19 cellular contexts compared by ENCODE assay signal in the genomic region with DNA sequence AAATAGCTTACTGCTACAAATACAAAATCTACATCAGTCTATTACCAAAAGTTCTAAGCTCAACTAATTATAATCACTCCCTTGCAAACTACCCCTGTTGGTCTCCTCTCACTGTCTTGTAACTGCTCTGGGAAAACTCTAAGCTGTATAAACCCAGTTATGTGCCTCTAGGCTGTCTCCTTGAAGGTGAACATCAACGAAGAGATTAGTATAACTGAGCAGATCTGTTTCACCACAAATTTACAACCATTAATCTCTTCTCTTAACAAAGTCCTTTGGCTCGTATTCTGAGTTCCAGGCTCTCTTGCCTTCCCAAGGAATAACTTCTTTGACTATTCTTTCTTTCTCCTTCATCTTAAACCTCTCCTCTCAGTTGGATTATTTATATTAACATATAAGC.
A peak's percentile ranks its signal among the peaks of the same experiment; 100 is the strongest.
DNase-seq lines count a peak whose midpoint lies in the region; ATAC-seq, FAIRE-seq and TF ChIP-seq lines count a peak whose summit lies in the region.
"Had no signal": no experiment of that assay in that cellular context is flagged by ENCODE, and none has a peak within 500 bp of the region (broad histone marks: within the 10 kb centered on the region; RNA-seq: fewer than 3 reads in every experiment).

No MANE protein-coding gene starts in this region.

- no peak overlapping the region for H3K9ac ChIP-seq in SK-N-MC (ENCODE audit: insufficient read length)
- H3K9ac ChIP-seq in keratinocyte (ENCODE audit: control insufficient read depth, extremely low read depth, insufficient read depth, low read length) = no peak overlapping the region

- H3K27me3 ChIP-seq in keratinocyte (ENCODE audit: control insufficient read depth, extremely low read depth, insufficient read depth, low read length) = no peaks in the 10 kb centered on the region
- H3K27me3 ChIP-seq: BE2C had no signal

- H3K9me1 ChIP-seq in keratinocyte (ENCODE audit: control insufficient read depth, extremely low read depth, insufficient read depth, low read length) = no peaks in the 10 kb centered on the region

- H3K9me3 ChIP-seq in SK-N-MC (ENCODE audit: low read depth, low read length) (peaks cover 4% of the 10 kb centered on the region; the same call in 1 of the 2 replicates), keratinocyte (ENCODE audit: control insufficient read depth, low read depth, low read length) (no peaks in the 10 kb centered on the region)
- H3K9me3 ChIP-seq: BE2C had no signal

- no peak for DNase-seq in H54 (ENCODE audit: insufficient read length, low spot score)
- DNase-seq in SK-N-MC (ENCODE audit: low read depth, low spot score) = no peak
- no peak for DNase-seq in keratinocyte (ENCODE audit: low read depth, low spot score)
- DNase-seq in HuH-7.5 (ENCODE audit: low spot score) = no peak
- DNase-seq in stimulated activated CD4-positive, alpha-beta T cell treated with anti-CD3 and anti-CD28 coated beads, Interleukin-15, amount 100 ng/mL, for 24 hours = no peak
- DNase-seq: ACHN; BE2C; C1 segment of cervical spinal cord; CD4-positive, CD25-positive, alpha-beta regulatory T cell; CD8-positive, alpha-beta memory T cell; COR-L47; DMS 273 treated with DMSO at 0.1 percent for 48 hours; H9 had no signal

- no peaks in the 10 kb centered on the region for H4K20me1 ChIP-seq in keratinocyte (ENCODE audit: control insufficient read depth, extremely low read depth, insufficient read depth, low read length)

- no peak for ATAC-seq in GM18909 (IDR thresholded peaks at IDR 0.05; ENCODE audit: poor library complexity, unreplicated experiment)
- ATAC-seq: GM23338, HepG2 had no signal

- no peak for TF ChIP-seq CTCF in keratinocyte (optimal IDR thresholded peaks at IDR 0.05 in 1 of 3, IDR thresholded peaks at IDR 0.05 in 1 of 3, conservative IDR thresholded peaks at IDR 0.05 in 1 of 3; ENCODE audit: extremely low read depth in 1 of 3, insufficient read depth in 2 of 3, low read length in 3 of 3)

- FAIRE-seq in H54 (lab: Jason Lieb, UNC) = peak; percentile 48
- no peak for FAIRE-seq in keratinocyte (lab: Jason Lieb, UNC)
- FAIRE-seq: A204.1, G401.6, GM12891, HepG2 had no signal

- dilution Hi-C loops in keratinocyte (cut with MboI; ENCODE audit: extremely low pct_ligation_motif_present, low sequenced_read_pairs) = no loop called here

- no peaks in the 10 kb centered on the region for H3K4me1 ChIP-seq in keratinocyte (ENCODE audit: control insufficient read depth, extremely low read depth, insufficient read depth, low read length)
- H3K4me1 ChIP-seq: BE2C had no signal

- TF ChIP-seq POLR2A in H54 (IDR thresholded peaks at IDR 0.05; ENCODE audit: low read depth, low read length) = no peak

- peak overlapping the region; percentile 35 for H2AFZ ChIP-seq in keratinocyte (ENCODE audit: control insufficient read depth, low read length)
- H2AFZ ChIP-seq: GM23338 had no signal

- no peaks in the 10 kb centered on the region for H3K36me3 ChIP-seq in SK-N-MC (ENCODE audit: insufficient read depth, low read length)
- no peaks in the 10 kb centered on the region for H3K36me3 ChIP-seq in keratinocyte (ENCODE audit: control insufficient read depth in 2 of 2, extremely low read depth in 1 of 2, insufficient read depth in 2 of 2, low read length in 2 of 2)
- H3K36me3 ChIP-seq: BE2C had no signal

- H3K4me3 ChIP-seq in SK-N-MC = peak overlapping the region; percentile 40
- no peak overlapping the region for H3K4me3 ChIP-seq in keratinocyte (ENCODE audit: control insufficient read depth in 2 of 3, extremely low read depth in 1 of 3, insufficient read depth in 2 of 3, low read depth in 1 of 3, low read length in 3 of 3)
- H3K4me3 ChIP-seq: GM23338 had no signal

- H3K4me2 ChIP-seq in keratinocyte (ENCODE audit: control insufficient read depth, extremely low read depth, insufficient read depth, low read depth, low read length) = no peak overlapping the region
- H3K4me2 ChIP-seq: GM23338 had no signal

- H3K27ac ChIP-seq in SK-N-MC = peak overlapping the region; percentile 55
- no peak overlapping the region for H3K27ac ChIP-seq in keratinocyte (ENCODE audit: control insufficient read depth, insufficient read depth, low read length)

- no peaks in the 10 kb centered on the region for H3K79me2 ChIP-seq in keratinocyte (ENCODE audit: control insufficient read depth, insufficient read depth, low read length)
